Comparison of ENCODE assay signal across 1 cellular context in genomic region chr1:28581531-28582247, GRCh38.
TF ChIP-seq lines count a peak whose summit lies in the region.

No MANE protein-coding gene starts in this region.

TF ChIP-seq in HEK293, 187 proteins besides CTCF, POLR2A, EP300 and RAD21 (continued from another document):
- TF ChIP-seq SP3 (tag by site-specific recombination; IDR thresholded peaks at IDR 0.05) (peak; percentile 98), ZNF530 (tag by site-specific recombination; IDR thresholded peaks at IDR 0.05; ENCODE audit: low read depth) (no peak), ZNF23 (tag by site-specific recombination; IDR thresholded peaks at IDR 0.05; ENCODE audit: borderline replicate concordance) (peak; percentile 68; the same call in 1 of the 2 replicates), KLF16 (tag by site-specific recombination; IDR thresholded peaks at IDR 0.05) (peak; percentile 98), ZBTB10 (tag by site-specific recombination; IDR thresholded peaks at IDR 0.05) (peak; percentile 53; the same call in 1 of the 2 replicates), ZNF747 (tag by site-specific recombination; IDR thresholded peaks at IDR 0.05) (peak; percentile 74; the same call in 1 of the 2 replicates), ZBTB7A (tag by site-specific recombination; IDR thresholded peaks at IDR 0.05; ENCODE audit: low read depth) (peak; percentile 71), ZNF184 (tag by site-specific recombination; IDR thresholded peaks at IDR 0.05) (no peak), ZNF549 (tag by site-specific recombination; IDR thresholded peaks at IDR 0.05) (no peak), REST (tag by site-specific recombination; IDR thresholded peaks at IDR 0.05) (peak; percentile 29; the same call in 1 of the 2 replicates), ZNF239 (tag by site-specific recombination; IDR thresholded peaks at IDR 0.05) (peak; percentile 82), ZNF610 (tag by site-specific recombination; IDR thresholded peaks at IDR 0.05; ENCODE audit: borderline replicate concordance) (peak; percentile 85; the same call in 1 of the 2 replicates), REPIN1 (tag by site-specific recombination; IDR thresholded peaks at IDR 0.05; ENCODE audit: low read depth) (peak; percentile 93; the same call in 1 of the 2 replicates), ZNF843 (tag by site-specific recombination; IDR thresholded peaks at IDR 0.05) (peak; percentile 75), ZNF138 (tag by site-specific recombination; IDR thresholded peaks at IDR 0.05; ENCODE audit: borderline replicate concordance) (no peak), ZNF398 (tag by site-specific recombination; IDR thresholded peaks at IDR 0.05) (peak; percentile 28; the same call in 1 of the 2 replicates)
